8 cellular contexts compared by ENCODE assay signal in genomic region chr4:86594559-86595425, GRCh38. TPM values are rescaled to one million over a fixed set of nuclear protein-coding genes. Genes with fewer than 3 reads are reported as not detected.
DNase-seq lines count a peak whose midpoint lies in the region; ATAC-seq and TF ChIP-seq lines count a peak whose summit lies in the region.

No MANE protein-coding gene starts in this region.

- BruUV-seq in A673 (replicated peaks; lab: Mats Ljungman, UMichigan), result no TSS peak

- H3K9me3 ChIP-seq in A673 (ENCODE audit: low read depth, low read length, poor library complexity, severe bottlenecking) (no peaks in the 10 kb centered on the region), neuron (ENCODE audit: low read length) (no peaks in the 10 kb centered on the region)

- DNase-seq in A673 (ENCODE audit: low spot score) (peak; percentile 61), GM10248 (ENCODE audit: extremely low spot score) (peak; percentile 45), NCI-H526 (lab: John Stamatoyannopoulos, UW) (peak; percentile 67 to 73), germinal center (ENCODE audit: low spot score) (peak; percentile 33), NCI-H1092 treated with DMSO at 0.1 percent for 48 hours (lab: John Stamatoyannopoulos, UW) (no peak)
- peak; percentile 67 for DNase-seq in activated effector memory CD4-positive, alpha-beta T cell treated with anti-CD3 and anti-CD28 coated beads, Interleukin-2, amount 50 U/mL, for 16 hours

- intact Hi-C loops in A673 (cut with micrococcal nuclease; ENCODE audit: unreplicated experiment), result loop anchor here (2.0 to 5.0 kb wide), 3 partner anchors 42 to 298 kb away; partner anchors contain the start of gene C4orf36

- H3K36me3 ChIP-seq in A673 (ENCODE audit: insufficient read depth, low read length, poor library complexity, severe bottlenecking) (no peaks in the 10 kb centered on the region), neuron (ENCODE audit: insufficient read depth, low read length) (no peaks in the 10 kb centered on the region)

- peak; percentile 25 for ATAC-seq in HG02840 (IDR thresholded peaks at IDR 0.05; ENCODE audit: low FRiP score, unreplicated experiment)

- CTCF ChIA-PET in A673 (lab: Charles Lee) (no interaction called here), GM10248 (lab: Yijun Ruan, JAX) (interaction anchor here (0.9 to 5.8 kb wide), 16 partner anchors 9 to 128 kb away, joined by 3 to 45 read pairs (median 4); no protein-coding TSS in a partner anchor)

- peak overlapping the region; percentile 93 for H3K4me3 ChIP-seq in A673 (ENCODE audit: low read depth, low read length, poor library complexity, severe bottlenecking)
- peak overlapping the region; percentile 83 for H3K4me3 ChIP-seq in neuron (ENCODE audit: low read length)

- no peaks in the 10 kb centered on the region for H3K27me3 ChIP-seq in A673 (replicated peaks; ENCODE audit: insufficient read depth, low read depth, low read length, poor library complexity)
- no peaks in the 10 kb centered on the region for H3K27me3 ChIP-seq in neuron (ENCODE audit: insufficient read depth, low read length)

- H3K4me1 ChIP-seq in A673 (ENCODE audit: insufficient read depth, low read length, poor library complexity, severe bottlenecking), result peaks cover 4% of the 10 kb centered on the region
- peaks cover 21% of the 10 kb centered on the region for H3K4me1 ChIP-seq in neuron (ENCODE audit: insufficient read depth, low read length)

- peak overlapping the region; percentile 49 for H2AFZ ChIP-seq in neuron (ENCODE audit: low read depth, low read length)

- POLR2A ChIA-PET in A673 (lab: Charles Lee; ENCODE audit: low non-redundant PET) (interaction anchor here (0.5 kb wide), 1 partner anchor 377 kb away, joined by 11 read pairs; no protein-coding TSS in a partner anchor), GM10248 (lab: Yijun Ruan, JAX) (interaction anchor here (1.1 kb wide), 1 partner anchor 341 kb away, joined by 3 read pairs; no protein-coding TSS in a partner anchor)

- H3K27ac ChIP-seq in A673 (ENCODE audit: low read depth, low read length, poor library complexity, severe bottlenecking), result peak overlapping the region; percentile 89

- TF ChIP-seq CTCF in A673 (conservative IDR thresholded peaks at IDR 0.05; ENCODE audit: low read depth, low read length), result 0 out of 2 replicates have a peak, but pooled peaks have one; percentile 18
- TF ChIP-seq CTCF in GM10248 (IDR thresholded peaks at IDR 0.05; ENCODE audit: control extremely low read depth, extremely low read depth, low read depth, missing control alignments), result no peak

RNA-seq across cellular contexts. Expression of gene PTPN13, which starts 0.7 kb away (rescaled TPM):
- 103 and 107 TPM in 2 replicates for total RNA-seq in A673 (2021)
